ENCODE assay signal across 11 cellular contexts in the genomic region with DNA sequence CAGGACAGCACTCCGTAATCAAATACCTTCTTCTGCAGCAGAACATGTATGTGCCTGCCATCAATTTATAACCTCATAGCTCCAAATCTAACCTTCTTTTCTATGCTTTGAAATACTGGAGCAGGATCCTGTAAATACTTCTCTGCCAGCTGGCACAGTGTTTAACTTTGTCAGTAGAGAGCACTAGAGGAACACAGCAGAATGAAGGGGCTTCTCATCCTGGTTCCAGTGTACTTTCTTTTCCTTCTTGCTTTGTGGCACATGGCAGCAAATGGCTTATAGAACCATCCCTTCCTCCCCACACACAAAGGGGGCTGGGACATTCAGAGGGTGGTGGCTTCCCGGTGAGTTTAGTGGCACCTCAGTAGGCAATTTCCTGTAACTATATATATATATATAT. TPM values are rescaled to one million over a fixed set of nuclear protein-coding genes. Genes with fewer than 3 reads are reported as not detected.
DNase-seq lines count a peak whose midpoint lies in the region; ATAC-seq and TF ChIP-seq lines count a peak whose summit lies in the region.
"Had no signal": no experiment of that assay in that cellular context is flagged by ENCODE, and none has a peak within 500 bp of the region (broad histone marks: within the 10 kb centered on the region; RNA-seq: fewer than 3 reads in every experiment).

No MANE protein-coding gene starts in this region.

- H2AFZ ChIP-seq in OCI-LY7 (ENCODE audit: low read length) (no peak overlapping the region), trophoblast cell (ENCODE audit: insufficient read depth, low read length, poor library complexity) (no peak overlapping the region)

- H3K27ac Mint-ChIP-seq in activated T-cell treated with anti-CD3 and anti-CD28 coated beads, Interleukin-2, amount 50 U/mL, for 24 hours, result no peak overlapping the region

- WGBS in trophoblast cell (ENCODE audit: extremely low coverage, insufficient coverage, insufficient read length), result no CpG with 5 or more reads among the region's 2 CpGs

- no peaks in the 10 kb centered on the region for H3K27me3 Mint-ChIP-seq in activated T-cell treated with anti-CD3 and anti-CD28 coated beads, Interleukin-2, amount 50 U/mL, for 24 hours

- H3K4me1 ChIP-seq in BE2C (no peaks in the 10 kb centered on the region), OCI-LY7 (ENCODE audit: insufficient read depth, low read length, poor library complexity, severe bottlenecking) (peaks cover 11% of the 10 kb centered on the region), trophoblast cell (ENCODE audit: control insufficient read depth in 1 of 2, insufficient read depth in 2 of 2, low read length in 2 of 2) (peaks cover 3 to 7% of the 10 kb centered on the region in 2 experiments), tibial artery (peaks cover 0 to 10% (median 7%) of the 10 kb centered on the region in 4 donors)

- H4K20me1 ChIP-seq in OCI-LY7 (ENCODE audit: insufficient read depth, low read length), result peaks cover 2% of the 10 kb centered on the region; the same call in 1 of the 2 replicates

- ATAC-seq in GM19467 (IDR thresholded peaks at IDR 0.05; ENCODE audit: unreplicated experiment), result no peak

- H4K91ac ChIP-seq in trophoblast cell (ENCODE audit: low read depth, low read length), result no peak overlapping the region

- no TSS peak for BruUV-seq in OCI-LY7 (replicated peaks; lab: Mats Ljungman, UMichigan)

- peaks cover 12% of the 10 kb centered on the region for H3K79me2 ChIP-seq in OCI-LY7 (ENCODE audit: insufficient read depth, low read depth, low read length)
- H3K79me2 ChIP-seq in trophoblast cell (ENCODE audit: control insufficient read depth, insufficient read depth, low read length, poor library complexity), result peaks cover 13% of the 10 kb centered on the region

- no peaks in the 10 kb centered on the region for H3K9me3 Mint-ChIP-seq in activated T-cell treated with anti-CD3 and anti-CD28 coated beads, Interleukin-2, amount 50 U/mL, for 24 hours

- intact Hi-C loops in OCI-LY7 (cut with micrococcal nuclease; ENCODE audit: unreplicated experiment), result no loop called here
- intact Hi-C loops in tibial artery (cut with DNase I; ENCODE audit: low total_unique reads), result no loop called here

- CTCF ChIA-PET in OCI-LY7 (lab: Charles Lee; ENCODE audit: unreplicated experiment), result interaction anchor here (0.5 kb wide), 1 partner anchor 49 kb away, joined by 5 read pairs; no protein-coding TSS in a partner anchor

- no peak overlapping the region for H3K27ac ChIP-seq in OCI-LY7 (ENCODE audit: low read depth, low read length, poor library complexity, severe bottlenecking)
- H3K27ac ChIP-seq in trophoblast cell (ENCODE audit: low read depth, low read length), result no peak overlapping the region
- no peak overlapping the region for H3K27ac ChIP-seq in tibial artery
- H3K27ac ChIP-seq: colonic mucosa, KMS-11 had no signal

- no peak overlapping the region for H3K14ac ChIP-seq in trophoblast cell (ENCODE audit: low read length)

- H4K12ac ChIP-seq in trophoblast cell (ENCODE audit: low read depth, low read length), result no peak overlapping the region

- no peaks in the 10 kb centered on the region for H3K9me3 ChIP-seq in BE2C
- no peaks in the 10 kb centered on the region for H3K9me3 ChIP-seq in OCI-LY7 (ENCODE audit: low read length)
- no peaks in the 10 kb centered on the region for H3K9me3 ChIP-seq in trophoblast cell (ENCODE audit: insufficient read depth, low read depth, low read length)
- no peaks in the 10 kb centered on the region for H3K9me3 ChIP-seq in tibial artery
- H3K9me3 ChIP-seq: colonic mucosa had no signal

- H3K79me1 ChIP-seq in trophoblast cell (ENCODE audit: low read length), result peaks cover 14% of the 10 kb centered on the region

- H4K8ac ChIP-seq in trophoblast cell (ENCODE audit: low read depth, low read length), result no peak overlapping the region

- no peak overlapping the region for H3K18ac ChIP-seq in trophoblast cell (ENCODE audit: low read length)

- POLR2A ChIA-PET in OCI-LY7 (lab: Charles Lee), result interaction anchor here (0.7 to 4.4 kb wide), 4 partner anchors 12 to 99 kb away, joined by 3 to 13 read pairs (median 3); no protein-coding TSS in a partner anchor

- no peak overlapping the region for H3K4ac ChIP-seq in trophoblast cell (ENCODE audit: low read depth, low read length)

- no peak overlapping the region for H2BK120ac ChIP-seq in trophoblast cell (ENCODE audit: insufficient read depth, low read length, poor library complexity)

- no peak overlapping the region for H3K4me3 ChIP-seq in BE2C (ENCODE audit: low read depth, low read length)
- no peak overlapping the region for H3K4me3 ChIP-seq in OCI-LY7 (ENCODE audit: low read depth, low read length, poor library complexity, severe bottlenecking)
- no peak overlapping the region for H3K4me3 ChIP-seq in epithelial cell of esophagus (ENCODE audit: low read length)
- no peak overlapping the region for H3K4me3 ChIP-seq in trophoblast cell (ENCODE audit: low read depth, low read length)
- no peak overlapping the region for H3K4me3 ChIP-seq in tibial artery
- H3K4me3 ChIP-seq: colonic mucosa had no signal

- no peak overlapping the region for H2BK5ac ChIP-seq in trophoblast cell (ENCODE audit: low read depth, low read length, poor library complexity)

- H3K4me1 Mint-ChIP-seq in activated T-cell treated with anti-CD3 and anti-CD28 coated beads, Interleukin-2, amount 50 U/mL, for 24 hours (ENCODE audit: low read depth), result peaks cover 24% of the 10 kb centered on the region

- H2AK5ac ChIP-seq in trophoblast cell (ENCODE audit: low read length), result no peak overlapping the region

- no peaks in the 10 kb centered on the region for H3K27me3 ChIP-seq in BE2C
- no peaks in the 10 kb centered on the region for H3K27me3 ChIP-seq in trophoblast cell (ENCODE audit: insufficient read depth, low read length)
- no peaks in the 10 kb centered on the region for H3K27me3 ChIP-seq in tibial artery
- H3K27me3 ChIP-seq: colonic mucosa had no signal

- H3K36me3 ChIP-seq in BE2C, result no peaks in the 10 kb centered on the region
- H3K36me3 ChIP-seq in OCI-LY7 (ENCODE audit: insufficient read depth, low read length), result no peaks in the 10 kb centered on the region
- H3K36me3 ChIP-seq in trophoblast cell (ENCODE audit: control insufficient read depth in 1 of 2, insufficient read depth in 2 of 2, low read length in 2 of 2), result no peaks in the 10 kb centered on the region
- H3K36me3 ChIP-seq in tibial artery, result no peaks in the 10 kb centered on the region
- H3K36me3 ChIP-seq: colonic mucosa had no signal

- no peak overlapping the region for H2BK12ac ChIP-seq in trophoblast cell (ENCODE audit: low read length)

- no peak overlapping the region for H3K23ac ChIP-seq in trophoblast cell (ENCODE audit: low read length)

- DNase-seq in BE2C (no peak), GF-D8 (lab: John Stamatoyannopoulos, UW) (peak; percentile 23), OCI-LY7 (ENCODE audit: low spot score) (peak; percentile 24), epithelial cell of esophagus (ENCODE audit: low read depth) (peak; percentile 24), trophoblast cell (no peak), tibial artery (no peak)
- DNase-seq in activated T-cell treated with anti-CD3 and anti-CD28 coated beads, Interleukin-2, amount 50 U/mL, for 24 hours, result no peak
- DNase-seq: colonic mucosa, EL had no signal

- no peak overlapping the region for H3K9ac ChIP-seq in trophoblast cell (ENCODE audit: low read length)
- H3K9ac ChIP-seq: KMS-11 had no signal

- H3K4me3 Mint-ChIP-seq in activated T-cell treated with anti-CD3 and anti-CD28 coated beads, Interleukin-2, amount 50 U/mL, for 24 hours, result no peak overlapping the region

- H3K4me2 ChIP-seq in OCI-LY7 (ENCODE audit: low read length) (no peak overlapping the region), trophoblast cell (ENCODE audit: low read length) (no peak overlapping the region)
- H3K4me2 ChIP-seq: KMS-11 had no signal

- no peaks in the 10 kb centered on the region for H3K9me2 ChIP-seq in OCI-LY7 (ENCODE audit: insufficient read depth, low read length)

- H3K36me3 Mint-ChIP-seq in activated T-cell treated with anti-CD3 and anti-CD28 coated beads, Interleukin-2, amount 50 U/mL, for 24 hours (ENCODE audit: low read depth), result peaks cover 15% of the 10 kb centered on the region

- peak; percentile 49 for TF ChIP-seq CTCF in BE2C (IDR thresholded peaks at IDR 0.05; ENCODE audit: low read depth, low read length)
- peak; percentile 45 for TF ChIP-seq CTCF in OCI-LY7 (conservative IDR thresholded peaks at IDR 0.05; ENCODE audit: low read length)
- peak; percentile 32 for TF ChIP-seq CTCF in epithelial cell of esophagus (IDR thresholded peaks at IDR 0.05; ENCODE audit: insufficient read depth, low read depth, low read length, missing control alignments)
- TF ChIP-seq CTCF in tibial artery (IDR thresholded peaks at IDR 0.05), result no peak

RNA-seq across cellular contexts. Expression of gene FBXW11, which starts 3.8 kb away (rescaled TPM):
- polyA plus RNA-seq in BE2C (2012; ENCODE audit: insufficient read depth, insufficient read length, low read depth), result 44.8 TPM
- 33.0 and 40.9 TPM in 2 replicates for total RNA-seq in OCI-LY7 (2014; rRNA removed; shearing (Covaris generic))
- 46.6 and 51.5 TPM in 2 replicates for total RNA-seq in OCI-LY7 (2022)
- polyA plus RNA-seq in trophoblast cell (2013), result 24.2 and 25.2 TPM in 2 replicates

Comparison
In these comparisons a context has a peak if more than half of its experiments do, and no peak if none do; other contexts are left out.
1. DNase-seq: peak in GF-D8 (single experiment), OCI-LY7 (single experiment) and epithelial cell of esophagus (single experiment); none in BE2C (single experiment), trophoblast cell (0 of 2), activated T-cell treated with anti-CD3 and anti-CD28 coated beads, Interleukin-2, amount 50 U/mL, for 24 hours (single experiment) and tibial artery (0 of 2).
2. CTCF ChIP-seq: peak in BE2C (single experiment), OCI-LY7 (single experiment) and epithelial cell of esophagus (single experiment); none in tibial artery (0 of 2).